In genomic region chr15:91942676-91943417, GRCh38 we compare ENCODE assay signal across 8 cellular contexts.
DNase-seq lines count a peak whose midpoint lies in the region; ATAC-seq and TF ChIP-seq lines count a peak whose summit lies in the region.

No MANE protein-coding gene starts in this region.

- peak overlapping the region; percentile 39 to 74 (median 62) for H3K27ac ChIP-seq in sigmoid colon

- intact Hi-C loops in sigmoid colon (cut with DNase I): loop anchor here (5.0 kb wide), 1 partner anchor 91 kb away; the partner anchor contains the start of gene SLCO3A1

- 7 to 32% methylated on average over 10 of the region's 10 CpGs for WGBS in sigmoid colon, 2 donors

- ATAC-seq in GM19438 (IDR thresholded peaks at IDR 0.05; ENCODE audit: low read depth, unreplicated experiment) (peak; percentile 65), HG02571 (IDR thresholded peaks at IDR 0.05; ENCODE audit: unreplicated experiment) (no peak)

- TF ChIP-seq EP300 in sigmoid colon (IDR thresholded peaks at IDR 0.05): no peak

- H3K36me3 Mint-ChIP-seq in glutamatergic neuron (ENCODE audit: unreplicated experiment): no peaks in the 10 kb centered on the region

- peak overlapping the region; percentile 67 for H3K4me3 Mint-ChIP-seq in glutamatergic neuron (ENCODE audit: unreplicated experiment)

- H3K4me1 ChIP-seq in sigmoid colon: peaks cover 0 to 28% (median 20%) of the 10 kb centered on the region in 4 donors

- no peaks in the 10 kb centered on the region for H3K27me3 ChIP-seq in sigmoid colon

- H3K9me3 ChIP-seq in sigmoid colon: no peaks in the 10 kb centered on the region

- no peak for TF ChIP-seq POLR2A in sigmoid colon (IDR thresholded peaks at IDR 0.05)

- H3K27ac Mint-ChIP-seq in glutamatergic neuron (ENCODE audit: unreplicated experiment): peak overlapping the region; percentile 24

- H3K4me3 ChIP-seq in sigmoid colon: peak overlapping the region in 3 of 4 donors; percentile 3 to 21 (median 4)

- H3K36me3 ChIP-seq in sigmoid colon: no peaks in the 10 kb centered on the region

- H3K27me3 Mint-ChIP-seq in glutamatergic neuron (ENCODE audit: unreplicated experiment): peaks cover 9% of the 10 kb centered on the region

- peaks cover 6% of the 10 kb centered on the region for H3K9me3 Mint-ChIP-seq in glutamatergic neuron (ENCODE audit: unreplicated experiment)

- TF ChIP-seq CTCF in glutamatergic neuron (IDR thresholded peaks at IDR 0.05; ENCODE audit: partially characterized antibody, unreplicated experiment) (no peak), sigmoid colon (IDR thresholded peaks at IDR 0.05) (no peak), GM20000 (IDR thresholded peaks at IDR 0.05; ENCODE audit: extremely low read depth, missing control alignments) (no peak)

- peak; percentile 85 for DNase-seq in AG20443 (ENCODE audit: low spot score)
- DNase-seq in NCI-H1694 (lab: John Stamatoyannopoulos, UW): peak; percentile 70
- DNase-seq in activated T-cell treated with anti-CD3 and anti-CD28 coated beads, Interleukin-2, amount 50 U/mL, for 48 hours: peak; percentile 42 to 48
- DNase-seq in glutamatergic neuron: no peak
- DNase-seq in sigmoid colon: peak; percentile 94
- no peak for DNase-seq in GM20000 (ENCODE audit: low spot score)

- H3K4me1 Mint-ChIP-seq in glutamatergic neuron (ENCODE audit: low read depth, unreplicated experiment): peaks cover 50% of the 10 kb centered on the region

Comparison
In these comparisons a context has a peak if more than half of its experiments do, and no peak if none do; other contexts are left out.
1. DNase-seq: peak in AG20443 (single experiment), NCI-H1694 (single experiment), activated T-cell treated with anti-CD3 and anti-CD28 coated beads, Interleukin-2, amount 50 U/mL, for 48 hours (2 of 2) and sigmoid colon (single experiment); none in glutamatergic neuron (single experiment) and GM20000 (single experiment).